ENCODE assay signal across 1 cellular context in the genomic region with DNA sequence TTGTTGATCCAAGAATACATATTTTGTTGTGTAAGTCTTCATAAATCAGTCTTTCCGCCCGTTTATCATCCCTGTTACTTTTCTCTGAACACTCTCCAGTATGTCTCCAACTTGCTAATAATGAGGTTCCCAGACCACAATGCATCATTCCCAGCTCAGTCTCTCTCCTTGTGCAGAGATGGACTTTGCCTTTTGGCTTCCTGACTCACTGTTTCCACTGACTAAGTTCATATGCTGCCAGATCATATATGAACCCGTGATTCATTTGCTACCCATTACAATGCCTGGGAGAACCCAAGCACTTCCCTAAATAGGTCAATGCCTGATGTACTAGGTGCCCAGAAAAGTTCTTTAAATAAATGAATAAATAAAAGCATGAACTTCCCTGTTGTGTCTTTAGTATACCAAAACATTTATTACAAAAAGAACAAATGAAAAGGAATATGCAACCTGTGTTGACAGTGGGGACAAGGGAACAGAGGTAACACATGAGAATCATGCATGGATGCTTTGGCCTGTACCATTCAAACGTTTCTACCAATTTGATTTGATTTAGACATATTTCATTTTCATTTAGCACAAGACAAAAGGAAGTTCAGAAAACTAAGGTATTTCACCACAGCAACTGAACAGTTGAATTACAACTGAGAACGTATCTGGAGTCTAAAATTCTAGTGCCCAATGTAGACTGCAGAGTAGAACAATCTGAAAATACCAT.
TF ChIP-seq lines count a peak whose summit lies in the region.

No MANE protein-coding gene starts in this region.

TF ChIP-seq in GM12878, 131 proteins besides CTCF, POLR2A, EP300 and RAD21 (continued from another document and continues in another):
- TF ChIP-seq, protein P1, sequence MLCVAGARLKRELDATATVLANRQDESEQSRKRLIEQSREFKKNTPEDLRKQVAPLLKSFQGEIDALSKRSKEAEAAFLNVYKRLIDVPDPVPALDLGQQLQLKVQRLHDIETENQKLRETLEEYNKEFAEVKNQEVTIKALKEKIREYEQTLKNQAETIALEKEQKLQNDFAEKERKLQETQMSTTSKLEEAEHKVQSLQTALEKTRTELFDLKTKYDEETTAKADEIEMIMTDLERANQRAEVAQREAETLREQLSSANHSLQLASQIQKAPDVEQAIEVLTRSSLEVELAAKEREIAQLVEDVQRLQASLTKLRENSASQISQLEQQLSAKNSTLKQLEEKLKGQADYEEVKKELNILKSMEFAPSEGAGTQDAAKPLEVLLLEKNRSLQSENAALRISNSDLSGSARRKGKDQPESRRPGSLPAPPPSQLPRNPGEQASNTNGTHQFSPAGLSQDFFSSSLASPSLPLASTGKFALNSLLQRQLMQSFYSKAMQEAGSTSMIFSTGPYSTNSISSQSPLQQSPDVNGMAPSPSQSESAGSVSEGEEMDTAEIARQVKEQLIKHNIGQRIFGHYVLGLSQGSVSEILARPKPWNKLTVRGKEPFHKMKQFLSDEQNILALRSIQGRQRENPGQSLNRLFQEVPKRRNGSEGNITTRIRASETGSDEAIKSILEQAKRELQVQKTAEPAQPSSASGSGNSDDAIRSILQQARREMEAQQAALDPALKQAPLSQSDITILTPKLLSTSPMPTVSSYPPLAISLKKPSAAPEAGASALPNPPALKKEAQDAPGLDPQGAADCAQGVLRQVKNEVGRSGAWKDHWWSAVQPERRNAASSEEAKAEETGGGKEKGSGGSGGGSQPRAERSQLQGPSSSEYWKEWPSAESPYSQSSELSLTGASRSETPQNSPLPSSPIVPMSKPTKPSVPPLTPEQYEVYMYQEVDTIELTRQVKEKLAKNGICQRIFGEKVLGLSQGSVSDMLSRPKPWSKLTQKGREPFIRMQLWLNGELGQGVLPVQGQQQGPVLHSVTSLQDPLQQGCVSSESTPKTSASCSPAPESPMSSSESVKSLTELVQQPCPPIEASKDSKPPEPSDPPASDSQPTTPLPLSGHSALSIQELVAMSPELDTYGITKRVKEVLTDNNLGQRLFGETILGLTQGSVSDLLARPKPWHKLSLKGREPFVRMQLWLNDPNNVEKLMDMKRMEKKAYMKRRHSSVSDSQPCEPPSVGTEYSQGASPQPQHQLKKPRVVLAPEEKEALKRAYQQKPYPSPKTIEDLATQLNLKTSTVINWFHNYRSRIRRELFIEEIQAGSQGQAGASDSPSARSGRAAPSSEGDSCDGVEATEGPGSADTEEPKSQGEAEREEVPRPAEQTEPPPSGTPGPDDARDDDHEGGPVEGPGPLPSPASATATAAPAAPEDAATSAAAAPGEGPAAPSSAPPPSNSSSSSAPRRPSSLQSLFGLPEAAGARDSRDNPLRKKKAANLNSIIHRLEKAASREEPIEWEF (IDR thresholded peaks at IDR 0.05; ENCODE audit: insufficient replicate concordance, low read depth, low read length) = no peak
- TF ChIP-seq BACH1 (IDR thresholded peaks at IDR 0.05; ENCODE audit: borderline replicate concordance) = peak; percentile 86; the same call in 1 of the 2 replicates
- no peak for TF ChIP-seq SIX5 (IDR thresholded peaks at IDR 0.05; ENCODE audit: low read depth, low read length, severe bottlenecking)
- TF ChIP-seq STAT3 (IDR thresholded peaks at IDR 0.05; ENCODE audit: low read depth, low read length) = no peak; the same call in 1 of the 2 replicates
- no peak for TF ChIP-seq HDGF (IDR thresholded peaks at IDR 0.05)
- no peak for TF ChIP-seq ZNF384 (IDR thresholded peaks at IDR 0.05; ENCODE audit: borderline replicate concordance, low read depth, low read length)
- TF ChIP-seq POLR2AphosphoS5 (IDR thresholded peaks at IDR 0.05; ENCODE audit: low read length) = no peak
- TF ChIP-seq NFYA (IDR thresholded peaks at IDR 0.05; ENCODE audit: borderline replicate concordance, low read depth, low read length) = no peak
- TF ChIP-seq TBL1XR1 (IDR thresholded peaks at IDR 0.05; ENCODE audit: low read depth, low read length) = no peak
- no peak for TF ChIP-seq TAF1 (IDR thresholded peaks at IDR 0.05; ENCODE audit: borderline replicate concordance, low read depth, low read length)
- TF ChIP-seq CBX5 (IDR thresholded peaks at IDR 0.05; ENCODE audit: low read depth) = 0 out of 2 replicates have a peak, but pooled peaks have one; percentile 17
- TF ChIP-seq KDM1A (IDR thresholded peaks at IDR 0.05; ENCODE audit: borderline replicate concordance) = no peak
- no peak for TF ChIP-seq STAT1 (conservative IDR thresholded peaks at IDR 0.05)
- TF ChIP-seq RELA (IDR thresholded peaks at IDR 0.05; ENCODE audit: borderline replicate concordance, partially characterized antibody) = no peak
- no peak; the same call in none of the 2 replicates for TF ChIP-seq PML (IDR thresholded peaks at IDR 0.05; ENCODE audit: low read length)
- no peak for TF ChIP-seq MLLT1 (IDR thresholded peaks at IDR 0.05)
- no peak for TF ChIP-seq SUZ12 (IDR thresholded peaks at IDR 0.05; ENCODE audit: unreplicated experiment)
- TF ChIP-seq PAX5 (IDR thresholded peaks at IDR 0.05; ENCODE audit: borderline replicate concordance, low read depth, low read length) = 0 out of 2 replicates have a peak, but pooled peaks have one; percentile 58
- TF ChIP-seq EZH2 (IDR thresholded peaks at IDR 0.05; ENCODE audit: borderline replicate concordance, control insufficient read depth, low read depth, low read length) = no peak
- TF ChIP-seq IKZF1 (conservative IDR thresholded peaks at IDR 0.05) = peak; percentile 94
- peak; percentile 96 for TF ChIP-seq EED (IDR thresholded peaks at IDR 0.05; ENCODE audit: low read depth)
- peak; percentile 77 for TF ChIP-seq BCL3 (IDR thresholded peaks at IDR 0.05; ENCODE audit: borderline replicate concordance, insufficient read depth, low read depth, low read length, poor library complexity, severe bottlenecking)
- no peak for TF ChIP-seq USF2 (IDR thresholded peaks at IDR 0.05; ENCODE audit: borderline replicate concordance, low read depth, low read length)
- TF ChIP-seq ETV6 (conservative IDR thresholded peaks at IDR 0.05 in 1 of 2, IDR thresholded peaks at IDR 0.05 in 1 of 2; ENCODE audit: borderline replicate concordance in 1 of 2, low read depth in 1 of 2) = 0 out of 4 replicates have a peak, but pooled peaks of 1 of the 2 experiments have one; percentile 35
- peak; percentile 70; the same call in 1 of the 2 replicates for TF ChIP-seq GABPA (IDR thresholded peaks at IDR 0.05; ENCODE audit: low read depth)
- TF ChIP-seq HDAC2 (IDR thresholded peaks at IDR 0.05) = no peak
- peak; percentile 89 for TF ChIP-seq CREM (IDR thresholded peaks at IDR 0.05; ENCODE audit: low read depth)
- no peak for TF ChIP-seq ZNF622 (IDR thresholded peaks at IDR 0.05)
- peak; percentile 98 for TF ChIP-seq NFIC (IDR thresholded peaks at IDR 0.05; ENCODE audit: low read depth, low read length)
- no peak for TF ChIP-seq MYC (IDR thresholded peaks at IDR 0.05; ENCODE audit: insufficient read depth, insufficient read length, insufficient replicate concordance, low read length, severe bottlenecking)
- TF ChIP-seq RCOR1 (conservative IDR thresholded peaks at IDR 0.05; ENCODE audit: low read depth, low read length) = no peak
- TF ChIP-seq CEBPB (IDR thresholded peaks at IDR 0.05; ENCODE audit: borderline replicate concordance in 1 of 2, low read depth in 2 of 2, low read length in 2 of 2) = peak in 1 of 2 experiments; percentile 75; a peak in 1 of 4 replicates
- no peak for TF ChIP-seq PKNOX1 (IDR thresholded peaks at IDR 0.05)
- no peak for TF ChIP-seq CHD1 (IDR thresholded peaks at IDR 0.05; ENCODE audit: low read depth, low read length)
- no peak for TF ChIP-seq NKRF (conservative IDR thresholded peaks at IDR 0.05)
- TF ChIP-seq ZNF274 (IDR thresholded peaks at IDR 0.05; ENCODE audit: insufficient read depth, insufficient read length) = no peak
- TF ChIP-seq JUND (IDR thresholded peaks at IDR 0.05; ENCODE audit: low read depth, low read length) = no peak
- TF ChIP-seq SUPT20H (IDR thresholded peaks at IDR 0.05; ENCODE audit: borderline replicate concordance, control insufficient read depth, low read depth, low read length) = no peak
- no peak for TF ChIP-seq YY1 (IDR thresholded peaks at IDR 0.05; ENCODE audit: low read depth, low read length)
- TF ChIP-seq, protein P2, sequence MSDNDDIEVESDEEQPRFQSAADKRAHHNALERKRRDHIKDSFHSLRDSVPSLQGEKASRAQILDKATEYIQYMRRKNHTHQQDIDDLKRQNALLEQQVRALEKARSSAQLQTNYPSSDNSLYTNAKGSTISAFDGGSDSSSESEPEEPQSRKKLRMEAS (IDR thresholded peaks at IDR 0.05; ENCODE audit: low read depth, low read length) = no peak
- no peak for TF ChIP-seq ZZZ3 (IDR thresholded peaks at IDR 0.05; ENCODE audit: control insufficient read depth, insufficient read length, low read depth)
- 0 out of 2 replicates have a peak, but pooled peaks have one; percentile 13 for TF ChIP-seq TCF12 (IDR thresholded peaks at IDR 0.05; ENCODE audit: low read depth, low read length)
- no peak for TF ChIP-seq GATAD2B (conservative IDR thresholded peaks at IDR 0.05; ENCODE audit: low read depth)
- TF ChIP-seq YBX1 (IDR thresholded peaks at IDR 0.05) = no peak
- peak; percentile 92 for TF ChIP-seq MTA2 (IDR thresholded peaks at IDR 0.05; ENCODE audit: low read depth)
- TF ChIP-seq NBN (IDR thresholded peaks at IDR 0.05) = peak; percentile 41; the same call in 1 of the 2 replicates
- TF ChIP-seq PAX8 (IDR thresholded peaks at IDR 0.05) = no peak
- TF ChIP-seq SREBF1 (IDR thresholded peaks at IDR 0.05; ENCODE audit: low read length) = no peak
- no peak for TF ChIP-seq NR2C2 (IDR thresholded peaks at IDR 0.05; ENCODE audit: borderline replicate concordance, control insufficient read depth, insufficient read length, low read depth)
- peak; percentile 93 for TF ChIP-seq IRF4 (IDR thresholded peaks at IDR 0.05; ENCODE audit: low read depth, low read length)
- TF ChIP-seq, protein P3, sequence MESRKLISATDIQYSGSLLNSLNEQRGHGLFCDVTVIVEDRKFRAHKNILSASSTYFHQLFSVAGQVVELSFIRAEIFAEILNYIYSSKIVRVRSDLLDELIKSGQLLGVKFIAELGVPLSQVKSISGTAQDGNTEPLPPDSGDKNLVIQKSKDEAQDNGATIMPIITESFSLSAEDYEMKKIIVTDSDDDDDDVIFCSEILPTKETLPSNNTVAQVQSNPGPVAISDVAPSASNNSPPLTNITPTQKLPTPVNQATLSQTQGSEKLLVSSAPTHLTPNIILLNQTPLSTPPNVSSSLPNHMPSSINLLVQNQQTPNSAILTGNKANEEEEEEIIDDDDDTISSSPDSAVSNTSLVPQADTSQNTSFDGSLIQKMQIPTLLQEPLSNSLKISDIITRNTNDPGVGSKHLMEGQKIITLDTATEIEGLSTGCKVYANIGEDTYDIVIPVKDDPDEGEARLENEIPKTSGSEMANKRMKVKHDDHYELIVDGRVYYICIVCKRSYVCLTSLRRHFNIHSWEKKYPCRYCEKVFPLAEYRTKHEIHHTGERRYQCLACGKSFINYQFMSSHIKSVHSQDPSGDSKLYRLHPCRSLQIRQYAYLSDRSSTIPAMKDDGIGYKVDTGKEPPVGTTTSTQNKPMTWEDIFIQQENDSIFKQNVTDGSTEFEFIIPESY (IDR thresholded peaks at IDR 0.05) = no peak
- no peak for TF ChIP-seq SP1 (IDR thresholded peaks at IDR 0.05; ENCODE audit: low read depth, low read length)
- 0 out of 2 replicates have a peak, but pooled peaks have one; percentile 24 for TF ChIP-seq RAD51 (IDR thresholded peaks at IDR 0.05)
